11 cellular contexts compared by ENCODE assay signal in the genomic region with DNA sequence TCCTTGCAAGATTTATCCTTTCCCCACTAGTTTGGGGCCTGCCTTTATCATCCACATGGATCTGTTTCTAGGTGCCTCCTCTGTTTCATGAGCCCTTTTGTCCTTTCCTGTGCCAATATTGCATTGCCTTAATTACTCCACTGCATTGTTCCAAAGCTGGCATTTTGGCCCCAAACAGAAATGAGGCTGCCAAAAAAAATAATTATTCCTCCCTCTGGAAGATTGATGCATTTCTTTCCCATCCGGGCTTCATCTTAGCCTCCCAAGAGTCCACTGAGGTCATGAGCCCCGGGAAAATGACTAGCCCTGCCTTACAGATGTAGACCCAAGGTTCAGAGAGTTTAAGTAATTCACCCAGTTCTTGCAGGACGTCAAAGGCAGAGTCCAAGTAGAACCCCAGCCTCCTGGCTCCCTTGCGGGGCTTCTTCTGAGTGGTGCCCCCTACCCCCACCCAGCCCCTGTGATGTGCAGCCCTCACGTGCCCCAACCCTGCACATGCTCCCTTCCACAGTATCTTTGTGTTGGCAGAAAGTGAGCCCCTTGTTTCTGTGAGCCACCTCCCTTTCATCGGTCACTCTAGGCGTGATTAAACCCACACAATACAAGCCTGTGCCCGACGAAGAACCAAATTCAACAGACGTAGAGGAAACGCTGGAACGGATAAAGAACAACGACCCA.
DNase-seq lines count a peak whose midpoint lies in the region; ATAC-seq and TF ChIP-seq lines count a peak whose summit lies in the region.
"Had no signal": no experiment of that assay in that cellular context is flagged by ENCODE, and none has a peak within 500 bp of the region (broad histone marks: within the 10 kb centered on the region; RNA-seq: fewer than 3 reads in every experiment).

No MANE protein-coding gene starts in this region.

- H3K27ac ChIP-seq in layer of hippocampus (ENCODE audit: low read depth, low read length) (peak overlapping the region; percentile 81), testis (peak overlapping the region; percentile 11 to 41), MM.1S (ENCODE audit: low read length) (no peak overlapping the region)

- no peak overlapping the region for H2AFZ ChIP-seq in MM.1S (ENCODE audit: low read length)

- H3K9me3 ChIP-seq in testis (no peaks in the 10 kb centered on the region), MM.1S (replicated peaks; ENCODE audit: insufficient read depth, low read length) (no peaks in the 10 kb centered on the region)

- H3K27me3 ChIP-seq in layer of hippocampus (ENCODE audit: control insufficient read depth, insufficient read depth, low read length) (no peaks in the 10 kb centered on the region), testis (no peaks in the 10 kb centered on the region), MM.1S (replicated peaks; ENCODE audit: insufficient read depth, low read length) (no peaks in the 10 kb centered on the region)

- H3F3A ChIP-seq in MM.1S (ENCODE audit: insufficient read depth, low read length), result peaks cover 6% of the 10 kb centered on the region

- no peaks in the 10 kb centered on the region for H3K9me2 ChIP-seq in MM.1S (replicated peaks; ENCODE audit: insufficient read depth, low read length)

- peaks cover 14% of the 10 kb centered on the region for H3K4me1 ChIP-seq in testis
- H3K4me1 ChIP-seq in MM.1S (ENCODE audit: low read length), result peaks cover 15% of the 10 kb centered on the region

- intact Hi-C loops in testis (cut with DNase I; ENCODE audit: low total_unique reads), result no loop called here

- no peak for TF ChIP-seq POLR2A in testis (IDR thresholded peaks at IDR 0.05)

- 79 to 84% methylated on average over 13 of the region's 13 CpGs for WGBS in testis, 2 donors

- H4K20me1 ChIP-seq in MM.1S (ENCODE audit: insufficient read depth, low read length), result no peaks in the 10 kb centered on the region

- H3K36me3 ChIP-seq in testis (ENCODE audit: low read depth, missing control alignments) (no peaks in the 10 kb centered on the region), MM.1S (replicated peaks; ENCODE audit: insufficient read depth, low read length) (no peaks in the 10 kb centered on the region)

- H3K9ac ChIP-seq in MM.1S (ENCODE audit: low read length), result no peak overlapping the region

- DNase-seq in NCI-H446 (lab: John Stamatoyannopoulos, UW) (peak; percentile 17 to 64), cerebellum (ENCODE audit: low spot score) (peak; percentile 55), testis (no peak), NCI-H345 treated with DMSO at 0.1 percent for 48 hours (lab: John Stamatoyannopoulos, UW; ENCODE audit: unreplicated experiment) (no peak), MM.1S (no peak), AG08396 (ENCODE audit: low spot score) (no peak)
- DNase-seq: CD8-positive, alpha-beta memory T cell; naive thymus-derived CD8-positive, alpha-beta T cell; T-helper 9 cell had no signal

- no peak for TF ChIP-seq CTCF in testis (IDR thresholded peaks at IDR 0.05)
- TF ChIP-seq CTCF in MM.1S (IDR thresholded peaks at IDR 0.05; ENCODE audit: low read length), result no peak

- H3K4me2 ChIP-seq in MM.1S (ENCODE audit: low read depth, low read length), result no peak overlapping the region

- ATAC-seq in HG02870 (IDR thresholded peaks at IDR 0.05; ENCODE audit: unreplicated experiment), result no peak
- ATAC-seq: naive thymus-derived CD8-positive, alpha-beta T cell had no signal

- H3K79me2 ChIP-seq in MM.1S (ENCODE audit: low read length), result no peaks in the 10 kb centered on the region

- H3K4me3 ChIP-seq in testis (no peak overlapping the region), MM.1S (ENCODE audit: low read length) (no peak overlapping the region)

Comparison
In these comparisons a context has a peak if more than half of its experiments do, and no peak if none do; other contexts are left out.
1. DNase-seq: peak in NCI-H446 (2 of 2) and cerebellum (single experiment); none in testis (single experiment), NCI-H345 treated with DMSO at 0.1 percent for 48 hours (single experiment), MM.1S (single experiment) and AG08396 (single experiment).